Comparison of ENCODE assay signal across 1 cellular context in the genomic region with DNA sequence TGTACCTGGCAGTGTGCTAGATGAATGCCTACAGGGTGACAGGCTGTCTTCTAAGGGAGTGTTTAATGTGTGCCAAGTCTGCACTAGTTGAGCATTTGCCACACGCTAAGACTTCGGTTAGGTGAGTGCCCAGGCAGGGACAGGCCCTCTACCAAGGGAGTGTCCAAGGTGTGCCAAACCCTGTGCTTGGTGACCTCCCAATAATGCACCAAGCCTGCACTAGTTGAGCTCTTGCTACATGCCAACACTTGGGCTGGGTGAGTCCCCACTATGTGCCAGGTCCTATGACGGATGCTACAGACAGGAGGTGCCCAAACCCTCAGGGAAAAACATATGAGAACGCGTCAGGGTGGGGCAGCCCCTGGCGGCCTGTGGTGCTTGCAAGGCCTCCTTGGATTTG.
TF ChIP-seq lines count a peak whose summit lies in the region.

No MANE protein-coding gene starts in this region.

TF ChIP-seq in H1, 55 proteins besides CTCF, POLR2A, EP300 and RAD21:
- TF ChIP-seq PHF8 (conservative IDR thresholded peaks at IDR 0.05; ENCODE audit: low read depth, low read length) (no peak), TAF7 (optimal IDR thresholded peaks at IDR 0.05; ENCODE audit: borderline replicate concordance, low read depth, low read length) (no peak), JUND (IDR thresholded peaks at IDR 0.05; ENCODE audit: low read length) (no peak), EGR1 (IDR thresholded peaks at IDR 0.05; ENCODE audit: borderline replicate concordance, low read depth, low read length) (no peak), HDAC6 (IDR thresholded peaks at IDR 0.05; ENCODE audit: low read depth, low read length) (no peak), NRF1 (IDR thresholded peaks at IDR 0.05; ENCODE audit: low read depth, low read length) (no peak), USF2 (IDR thresholded peaks at IDR 0.05; ENCODE audit: low read length) (no peak), SIN3A (conservative IDR thresholded peaks at IDR 0.05 in 1 of 2, IDR thresholded peaks at IDR 0.05 in 1 of 2; ENCODE audit: low read depth in 1 of 2, low read length in 2 of 2) (no peak), KDM4A (IDR thresholded peaks at IDR 0.05; ENCODE audit: low read depth, low read length, severe bottlenecking) (no peak), SRF (IDR thresholded peaks at IDR 0.05; ENCODE audit: low read depth, low read length) (no peak), SIRT6 (IDR thresholded peaks at IDR 0.05; ENCODE audit: low read length) (no peak), ASH2L (IDR thresholded peaks at IDR 0.05; ENCODE audit: low read length) (no peak)
TF ChIP-seq in H1: peak in this region for 0.
